8 cellular contexts compared by ENCODE assay signal in genomic region chr4:145619639-145619996, GRCh38. TPM values are rescaled to one million over a fixed set of nuclear protein-coding genes. Genes with fewer than 3 reads are reported as not detected.
A peak's percentile ranks its signal among the peaks of the same experiment; 100 is the strongest.
DNase-seq lines count a peak whose midpoint lies in the region; ATAC-seq, FAIRE-seq and TF ChIP-seq lines count a peak whose summit lies in the region.

No MANE protein-coding gene starts in this region.

- peaks cover 3% of the 10 kb centered on the region for H3K4me1 ChIP-seq in A673 (ENCODE audit: insufficient read depth, low read length, poor library complexity, severe bottlenecking)
- H3K4me1 ChIP-seq in ascending aorta = peaks cover 0 to 5% of the 10 kb centered on the region in 2 donors
- peaks cover 14% of the 10 kb centered on the region for H3K4me1 ChIP-seq in iPS-18a (ENCODE audit: control insufficient read depth, low read depth, low read length)
- H3K4me1 ChIP-seq in small intestine (ENCODE audit: control insufficient read depth in 2 of 2, insufficient read depth in 1 of 2, low read depth in 1 of 2, low read length in 1 of 2) = no peaks in the 10 kb centered on the region

- peak overlapping the region; percentile 70 for H3K4me3 ChIP-seq in A673 (ENCODE audit: low read depth, low read length, poor library complexity, severe bottlenecking)
- peak overlapping the region; percentile 78 to 89 for H3K4me3 ChIP-seq in ascending aorta
- H3K4me3 ChIP-seq in iPS-18a (ENCODE audit: low read length) = peak overlapping the region; percentile 91
- peak overlapping the region; percentile 55 to 98 for H3K4me3 ChIP-seq in small intestine (ENCODE audit: low read depth in 1 of 2, low read length in 2 of 2)

- H3K27me3 ChIP-seq in A673 (replicated peaks; ENCODE audit: insufficient read depth, low read depth, low read length, poor library complexity) = no peaks in the 10 kb centered on the region
- no peaks in the 10 kb centered on the region for H3K27me3 ChIP-seq in ascending aorta
- H3K27me3 ChIP-seq in iPS-18a (ENCODE audit: control insufficient read depth, insufficient read depth, low read length) = no peaks in the 10 kb centered on the region
- no peaks in the 10 kb centered on the region for H3K27me3 ChIP-seq in small intestine (ENCODE audit: control insufficient read depth in 2 of 2, insufficient read depth in 2 of 2, low read length in 2 of 2)

- TF ChIP-seq CTCF in A673 (conservative IDR thresholded peaks at IDR 0.05; ENCODE audit: low read depth, low read length) = no peak
- TF ChIP-seq CTCF in ascending aorta (IDR thresholded peaks at IDR 0.05) = no peak
- TF ChIP-seq CTCF in GM13977 (IDR thresholded peaks at IDR 0.05; ENCODE audit: extremely low read depth, insufficient read depth, missing control alignments) = no peak

- H3K9me3 ChIP-seq in A673 (ENCODE audit: low read depth, low read length, poor library complexity, severe bottlenecking) = no peaks in the 10 kb centered on the region
- H3K9me3 ChIP-seq in ascending aorta = no peaks in the 10 kb centered on the region
- H3K9me3 ChIP-seq in iPS-18a (ENCODE audit: control insufficient read depth, low read depth, low read length) = no peaks in the 10 kb centered on the region
- no peaks in the 10 kb centered on the region for H3K9me3 ChIP-seq in small intestine (ENCODE audit: control insufficient read depth, low read depth)

- peak overlapping the region; percentile 91 for H3K9ac ChIP-seq in iPS-18a (ENCODE audit: low read length)

- no peak for DNase-seq in A673 (ENCODE audit: low spot score)
- DNase-seq in RKO (ENCODE audit: low spot score) = peak; percentile 60
- DNase-seq in ascending aorta (ENCODE audit: low spot score in 2 of 2) = peak in 1 of 2 donors; percentile 66
- peak; percentile 93 for DNase-seq in small intestine
- DNase-seq in GM13977 (ENCODE audit: low spot score) = no peak

- BruUV-seq in A673 (replicated peaks; lab: Mats Ljungman, UMichigan) = TSS peak; percentile 85

- peak overlapping the region; percentile 95 for H3K27ac ChIP-seq in A673 (ENCODE audit: low read depth, low read length, poor library complexity, severe bottlenecking)
- H3K27ac ChIP-seq in ascending aorta = peak overlapping the region; percentile 95 to 98
- peak overlapping the region; percentile 88 for H3K27ac ChIP-seq in iPS-18a (ENCODE audit: low read length)
- peak overlapping the region; percentile 96 to 99 for H3K27ac ChIP-seq in small intestine (ENCODE audit: low read depth in 1 of 2, low read length in 1 of 2)

- POLR2A ChIA-PET in A673 (lab: Charles Lee; ENCODE audit: low non-redundant PET) = no interaction called here

- intact Hi-C loops in A673 (cut with micrococcal nuclease; ENCODE audit: unreplicated experiment) = loop anchor here (5.0 to 10.0 kb wide), 3 partner anchors 318 to 1475 kb away; partner anchors contain the start of gene ZNF827
- intact Hi-C loops in ascending aorta (cut with DNase I) = loop anchor here (1.0 to 10.0 kb wide), 7 partner anchors 117 to 1445 kb away; partner anchors contain the start of genes LSM6, SLC10A7 and SMAD1

- CTCF ChIA-PET in A673 (lab: Charles Lee) = no interaction called here

- 0% methylated on average over 9 of the region's 9 CpGs for WGBS in small intestine, 3 donors

- in situ Hi-C loops in GM13977 (cut with MboI; ENCODE audit: low pct_unique_long_range_greater_than_20kb, low sequenced_read_pairs, unreplicated experiment) = loop anchor here (25.0 kb wide), 1 partner anchor 407 kb away; no protein-coding TSS in a partner anchor

- H3K36me3 ChIP-seq in A673 (ENCODE audit: insufficient read depth, low read length, poor library complexity, severe bottlenecking) = no peaks in the 10 kb centered on the region
- H3K36me3 ChIP-seq in ascending aorta = no peaks in the 10 kb centered on the region
- no peaks in the 10 kb centered on the region for H3K36me3 ChIP-seq in iPS-18a (ENCODE audit: control insufficient read depth, low read depth, low read length)
- H3K36me3 ChIP-seq in small intestine (ENCODE audit: control insufficient read depth in 2 of 2, insufficient read depth in 2 of 2, low read length in 2 of 2) = no peaks in the 10 kb centered on the region

- ATAC-seq in GM18858 (IDR thresholded peaks at IDR 0.05; ENCODE audit: unreplicated experiment) = peak; percentile 36
- peak; percentile 43 for ATAC-seq in HG03066 (IDR thresholded peaks at IDR 0.05; ENCODE audit: low read depth, unreplicated experiment)

- FAIRE-seq in small intestine (lab: Jason Lieb, UNC) = peak; percentile 89

RNA-seq across cellular contexts. Expression of gene MMAA, which starts 0.4 kb away (rescaled TPM):
- total RNA-seq in A673 (2021) = 5.5 and 6.8 TPM in 2 replicates
- 3.9 TPM for total RNA-seq in ascending aorta
- polyA plus RNA-seq in small intestine = 10 to 100 TPM; 11.9 to 18.3 (median 14.6) TPM

Comparison
In these comparisons a context has a peak if more than half of its experiments do, and no peak if none do; other contexts are left out.
1. DNase-seq: peak in RKO (single experiment) and small intestine (single experiment); none in A673 (single experiment) and GM13977 (single experiment).
2. Peak in every context shown above with its lines, with median percentiles within 50 percentile points of each other: H3K27ac ChIP-seq and H3K4me3 ChIP-seq.